Comparison of ENCODE assay signal across 8 cellular contexts in genomic region chrX:23907496-23908218, GRCh38. TPM values are rescaled to one million over a fixed set of nuclear protein-coding genes. Genes with fewer than 3 reads are reported as not detected.
DNase-seq lines count a peak whose midpoint lies in the region; TF ChIP-seq lines count a peak whose summit lies in the region.

Gene APOO, minus strand, starts transcription at chrX:23907938. Its CDS starts 236 bp downstream, at chrX:23907702.
Gene CXorf58, plus strand, starts transcription at chrX:23908006. Its CDS starts 2,297 bp downstream, at chrX:23910303.

- peak; percentile 100 for DNase-seq in ELF-1 (ENCODE audit: low read depth, low spot score)
- peak; percentile 76 for DNase-seq in GOT3 (lab: John Stamatoyannopoulos, UW)
- DNase-seq in RPMI7951 (ENCODE audit: low read depth), result peak; percentile 92
- DNase-seq in activated T-helper 2 cell treated with anti-CD3 and anti-CD28 coated beads, Interferon-gamma antibody, Interleukin-2, Interleukin-4, amounts not matched to agents 10 μg/mL and 5 μg/mL and 100 μg/mL, durations not matched to agents 14 hours and 24 hours and 36 hours (ENCODE audit: low spot score), result peak; percentile 90
- peak; percentile 87 for DNase-seq in fibroblast of peridontal ligament (ENCODE audit: extremely low read depth)
- peak; percentile 98 for DNase-seq in nephron progenitor cell
- DNase-seq in stomach, result peak; percentile 92

- peaks cover 22% of the 10 kb centered on the region for H3K4me1 Mint-ChIP-seq in activated T-helper 2 cell treated with anti-CD3 and anti-CD28 coated beads, Interferon-gamma antibody, Interleukin-2, Interleukin-4, amounts not matched to agents 10 μg/mL and 5 μg/mL and 100 μg/mL, durations not matched to agents 14 hours and 24 hours and 36 hours (ENCODE audit: low read depth)
- H3K4me1 Mint-ChIP-seq in nephron progenitor cell, result peaks cover 36% of the 10 kb centered on the region

- H3K9me3 ChIP-seq in stomach, result no peaks in the 10 kb centered on the region

- H3K4me3 Mint-ChIP-seq in activated T-helper 2 cell treated with anti-CD3 and anti-CD28 coated beads, Interferon-gamma antibody, Interleukin-2, Interleukin-4, amounts not matched to agents 10 μg/mL and 5 μg/mL and 100 μg/mL, durations not matched to agents 14 hours and 24 hours and 36 hours (ENCODE audit: low read depth), result peak within 1 kb of the TSS; percentile 77
- peak within 1 kb of the TSS; percentile 93 for H3K4me3 Mint-ChIP-seq in nephron progenitor cell

- H3K27me3 Mint-ChIP-seq in activated T-helper 2 cell treated with anti-CD3 and anti-CD28 coated beads, Interferon-gamma antibody, Interleukin-2, Interleukin-4, amounts not matched to agents 10 μg/mL and 5 μg/mL and 100 μg/mL, durations not matched to agents 14 hours and 24 hours and 36 hours (ENCODE audit: low read depth), result no peaks in the 10 kb centered on the region
- no peaks in the 10 kb centered on the region for H3K27me3 Mint-ChIP-seq in nephron progenitor cell (ENCODE audit: low read depth, poor library complexity)

- TF ChIP-seq CTCF in LNCAP (IDR thresholded peaks at IDR 0.05) (peak; percentile 60), nephron progenitor cell (IDR thresholded peaks at IDR 0.05) (peak; percentile 68), stomach (IDR thresholded peaks at IDR 0.05) (peak in 5 of 7 experiments; percentile 55 to 74 (median 71))

- peak within 1 kb of the TSS; percentile 46 to 54 (median 54) for H3K4me3 ChIP-seq in stomach

- H3K27ac ChIP-seq in stomach, result peak within 1 kb of the TSS; percentile 87 to 92 (median 87)

- no peaks in the 10 kb centered on the region for H3K36me3 Mint-ChIP-seq in activated T-helper 2 cell treated with anti-CD3 and anti-CD28 coated beads, Interferon-gamma antibody, Interleukin-2, Interleukin-4, amounts not matched to agents 10 μg/mL and 5 μg/mL and 100 μg/mL, durations not matched to agents 14 hours and 24 hours and 36 hours (ENCODE audit: low read depth)
- H3K36me3 Mint-ChIP-seq in nephron progenitor cell (ENCODE audit: low read depth), result peaks cover 18% of the 10 kb centered on the region

- peaks cover 0 to 2% (median 0%) of the 10 kb centered on the region in 3 donors for H3K27me3 ChIP-seq in stomach

- 0 to 37% (median 1%) methylated on average over 15 to 81 of the region's 81 CpGs for WGBS in stomach, 5 donors

- peaks cover 0 to 19% (median 4%) of the 10 kb centered on the region in 4 donors for H3K4me1 ChIP-seq in stomach

- H3K36me3 ChIP-seq in stomach, result no peaks in the 10 kb centered on the region

- peak within 1 kb of the TSS; percentile 85 for H3K27ac Mint-ChIP-seq in activated T-helper 2 cell treated with anti-CD3 and anti-CD28 coated beads, Interferon-gamma antibody, Interleukin-2, Interleukin-4, amounts not matched to agents 10 μg/mL and 5 μg/mL and 100 μg/mL, durations not matched to agents 14 hours and 24 hours and 36 hours
- peak within 1 kb of the TSS; percentile 98 for H3K27ac Mint-ChIP-seq in nephron progenitor cell

- no peak for TF ChIP-seq POLR2A in stomach (IDR thresholded peaks at IDR 0.05)

- TF ChIP-seq EP300 in stomach (IDR thresholded peaks at IDR 0.05), result no peak

- H3K9me3 Mint-ChIP-seq in activated T-helper 2 cell treated with anti-CD3 and anti-CD28 coated beads, Interferon-gamma antibody, Interleukin-2, Interleukin-4, amounts not matched to agents 10 μg/mL and 5 μg/mL and 100 μg/mL, durations not matched to agents 14 hours and 24 hours and 36 hours, result no peaks in the 10 kb centered on the region
- no peaks in the 10 kb centered on the region for H3K9me3 Mint-ChIP-seq in nephron progenitor cell

- intact Hi-C loops in activated T-helper 2 cell treated with anti-CD3 and anti-CD28 coated beads, Interferon-gamma antibody, Interleukin-2, Interleukin-4, amounts not matched to agents 10 μg/mL and 5 μg/mL and 100 μg/mL, durations not matched to agents 14 hours and 24 hours and 36 hours (cut with micrococcal nuclease), result loop anchor here (1.0 to 10.0 kb wide), 8 partner anchors 24 to 337 kb away; partner anchors contain the start of genes EIF2S3, PRDX4 and SAT1
- intact Hi-C loops in stomach (cut with DNase I; ENCODE audit: low total_unique reads), result loop anchor here (10.0 kb wide), 1 partner anchor 213 kb away; no protein-coding TSS in a partner anchor

RNA-seq across cellular contexts. Expression of gene APOO, which starts in this region (rescaled TPM):
- 40.1 and 41.8 TPM in 2 replicates for total RNA-seq in RPMI7951 (2014; rRNA removed; shearing (Covaris generic))
- total RNA-seq in activated T-helper 2 cell treated with anti-CD3 and anti-CD28 coated beads, Interferon-gamma antibody, Interleukin-2, Interleukin-4, amounts not matched to agents 10 μg/mL and 5 μg/mL and 100 μg/mL, durations not matched to agents 14 hours and 24 hours and 36 hours, result 21.9 and 22.4 TPM in 2 replicates
- 10 to 100 TPM in 3 of 5 donors, 1 to 10 TPM in 2; 2.0 to 22.3 (median 12.3) TPM for total RNA-seq in stomach
- polyA plus RNA-seq in stomach, result 10 to 100 TPM; 16.4 to 29.4 (median 19.4) TPM

RNA-seq across cellular contexts. Expression of gene CXorf58, which starts in this region (rescaled TPM):
- total RNA-seq in RPMI7951 (2014; rRNA removed; shearing (Covaris generic)), result not detected in 2 replicates
- total RNA-seq in activated T-helper 2 cell treated with anti-CD3 and anti-CD28 coated beads, Interferon-gamma antibody, Interleukin-2, Interleukin-4, amounts not matched to agents 10 μg/mL and 5 μg/mL and 100 μg/mL, durations not matched to agents 14 hours and 24 hours and 36 hours, result 0.21 TPM in 1 of 2 replicates, not detected in the other
- total RNA-seq in stomach, result not detected
- polyA plus RNA-seq in stomach, result under 1 TPM in 1 of 3 donors, not detected in 2; 0.05 TPM

Comparison
In these comparisons a context has a peak if more than half of its experiments do, and no peak if none do; other contexts are left out.
1. Peak in every context shown above with its lines: DNase-seq, H3K4me3 ChIP-seq and H3K27ac ChIP-seq.